Comparison of ENCODE assay signal across 19 cellular contexts in genomic region chr2:13560322-13560721, GRCh38.
DNase-seq lines count a peak whose midpoint lies in the region; ATAC-seq, FAIRE-seq and TF ChIP-seq lines count a peak whose summit lies in the region.
"Had no signal": no experiment of that assay in that cellular context is flagged by ENCODE, and none has a peak within 500 bp of the region (broad histone marks: within the 10 kb centered on the region; RNA-seq: fewer than 3 reads in every experiment).

No MANE protein-coding gene starts in this region.

- H3K9me3 ChIP-seq in A673 (ENCODE audit: low read depth, low read length, poor library complexity, severe bottlenecking) (no peaks in the 10 kb centered on the region), heart left ventricle (peaks cover 0 to 10% (median 0%) of the 10 kb centered on the region in 12 donors)

- no peak for TF ChIP-seq CTCF in A673 (conservative IDR thresholded peaks at IDR 0.05; ENCODE audit: low read depth, low read length)
- no peak for TF ChIP-seq CTCF in heart left ventricle (IDR thresholded peaks at IDR 0.05)

- H3K27ac ChIP-seq in A673 (ENCODE audit: low read depth, low read length, poor library complexity, severe bottlenecking) (no peak overlapping the region), heart left ventricle (no peak overlapping the region)
- H3K27ac ChIP-seq: parathyroid adenoma, spleen had no signal

- peak; percentile 35 for FAIRE-seq in GM18507 (lab: Jason Lieb, UNC)
- FAIRE-seq: colon had no signal

- no peak for TF ChIP-seq POLR2A in heart left ventricle (IDR thresholded peaks at IDR 0.05)

- H3K36me3 ChIP-seq in A673 (ENCODE audit: insufficient read depth, low read length, poor library complexity, severe bottlenecking): no peaks in the 10 kb centered on the region
- H3K36me3 ChIP-seq in heart left ventricle: no peaks in the 10 kb centered on the region
- H3K36me3 ChIP-seq: spleen had no signal

- no TSS peak for BruUV-seq in A673 (replicated peaks; lab: Mats Ljungman, UMichigan)

- CTCF ChIA-PET in A673 (lab: Charles Lee): no interaction called here

- POLR2A ChIA-PET in A673 (lab: Charles Lee; ENCODE audit: low non-redundant PET): no interaction called here

- no peak for DNase-seq in GM18507 (ENCODE audit: extremely low spot score, insufficient read length, low read depth)
- DNase-seq in H4 (ENCODE audit: low spot score): no peak
- no peak for DNase-seq in A673 (ENCODE audit: low spot score)
- DNase-seq in heart left ventricle: no peak
- no peak for DNase-seq in NK-92 (lab: John Stamatoyannopoulos, UW; ENCODE audit: unreplicated experiment)
- DNase-seq: aorta; CD8-positive, alpha-beta memory T cell; GOT3; head of caudate nucleus; KBM-7; NCI-H1105; NCI-H345; spleen; stimulated activated naive CD8-positive, alpha-beta T cell treated with anti-CD3 and anti-CD28 coated beads, Interleukin-15, Interleukin-2, amounts not matched to agents 100 U/mL and 50 U/mL, for 24 hours had no signal

- intact Hi-C loops in A673 (cut with micrococcal nuclease; ENCODE audit: unreplicated experiment) (no loop called here), heart left ventricle (cut with DNase I) (no loop called here)

- ATAC-seq in GM21367 (IDR thresholded peaks at IDR 0.05; ENCODE audit: unreplicated experiment) (peak; percentile 37), HG02763 (IDR thresholded peaks at IDR 0.05; ENCODE audit: unreplicated experiment) (peak; percentile 75), HG03439 (IDR thresholded peaks at IDR 0.05; ENCODE audit: unreplicated experiment) (peak; percentile 66), heart left ventricle (no peak)
- ATAC-seq: stimulated activated naive CD8-positive, alpha-beta T cell treated with anti-CD3 and anti-CD28 coated beads, Interleukin-15, Interleukin-2, amounts not matched to agents 100 U/mL and 50 U/mL, for 24 hours had no signal

- no peaks in the 10 kb centered on the region for H3K4me1 ChIP-seq in A673 (ENCODE audit: insufficient read depth, low read length, poor library complexity, severe bottlenecking)
- no peaks in the 10 kb centered on the region for H3K4me1 ChIP-seq in heart left ventricle
- H3K4me1 ChIP-seq: parathyroid adenoma, spleen had no signal

- H3K4me3 ChIP-seq in A673 (ENCODE audit: low read depth, low read length, poor library complexity, severe bottlenecking) (no peak overlapping the region), heart left ventricle (no peak overlapping the region)
- H3K4me3 ChIP-seq: spleen had no signal

- H3K27me3 ChIP-seq in A673 (replicated peaks; ENCODE audit: insufficient read depth, low read depth, low read length, poor library complexity) (peaks cover 6% of the 10 kb centered on the region), heart left ventricle (no peaks in the 10 kb centered on the region)
- H3K27me3 ChIP-seq: spleen had no signal

Comparison
In these comparisons a context has a peak if more than half of its experiments do, and no peak if none do; other contexts are left out.
1. ATAC-seq: peak in GM21367 (single experiment), HG02763 (single experiment) and HG03439 (single experiment); none in heart left ventricle (0 of 4).